In genomic region chr10:62511656-62512055, GRCh38 we compare ENCODE assay signal across 1 cellular context.
TF ChIP-seq lines count a peak whose summit lies in the region.

No MANE protein-coding gene starts in this region.

TF ChIP-seq in GM12878, 131 proteins besides CTCF, POLR2A, EP300 and RAD21 (continued from another document):
- TF ChIP-seq EZH2 (IDR thresholded peaks at IDR 0.05; ENCODE audit: borderline replicate concordance, control insufficient read depth, low read depth, low read length), result no peak
- 0 out of 2 replicates have a peak, but pooled peaks have one; percentile 18 for TF ChIP-seq BMI1 (IDR thresholded peaks at IDR 0.05; ENCODE audit: borderline replicate concordance)
- TF ChIP-seq NR2F1 (conservative IDR thresholded peaks at IDR 0.05), result peak; percentile 87
